Comparison of ENCODE assay signal across 17 cellular contexts in the genomic region with DNA sequence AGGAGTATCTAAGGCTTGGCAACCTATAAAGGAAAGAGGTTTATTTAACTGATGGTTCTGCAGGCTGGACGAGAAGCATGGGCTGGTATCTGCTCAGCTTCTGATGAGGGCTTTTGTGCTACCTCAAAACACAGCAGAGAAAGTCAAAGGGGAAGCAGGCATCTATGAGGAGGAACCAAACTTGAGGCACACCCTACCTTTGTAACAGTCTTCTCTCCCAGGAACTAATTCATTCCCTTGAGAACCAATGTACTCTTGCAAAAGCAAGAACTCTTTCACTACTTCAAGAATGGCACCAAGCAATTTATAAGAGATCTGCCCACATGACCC.
DNase-seq lines count a peak whose midpoint lies in the region; ATAC-seq and TF ChIP-seq lines count a peak whose summit lies in the region.
"Had no signal": no experiment of that assay in that cellular context is flagged by ENCODE, and none has a peak within 500 bp of the region (broad histone marks: within the 10 kb centered on the region; RNA-seq: fewer than 3 reads in every experiment).

No MANE protein-coding gene starts in this region.

- no peaks in the 10 kb centered on the region for H3K9me3 Mint-ChIP-seq in activated B cell treated with CpG ODN at 0.5 μM for 24 hours
- H3K9me3 Mint-ChIP-seq: activated naive CD4-positive, alpha-beta T cell treated with anti-CD3 and anti-CD28 coated beads, Interleukin-2, amount 50 U/mL, for 24 hours; activated T-cell treated with anti-CD3 and anti-CD28 coated beads, Interleukin-2, amount 50 U/mL, for 24 hours had no signal

- H3K4me3 ChIP-seq in A673 (ENCODE audit: low read depth, low read length, poor library complexity, severe bottlenecking) = no peak overlapping the region
- no peak overlapping the region for H3K4me3 ChIP-seq in MG63
- H3K4me3 ChIP-seq: Peyer's patch, testis had no signal

- no peaks in the 10 kb centered on the region for H3K36me3 Mint-ChIP-seq in activated B cell treated with CpG ODN at 0.5 μM for 24 hours (ENCODE audit: low read depth)
- H3K36me3 Mint-ChIP-seq: activated naive CD4-positive, alpha-beta T cell treated with anti-CD3 and anti-CD28 coated beads, Interleukin-2, amount 50 U/mL, for 24 hours had no signal

- DNase-seq in activated B cell treated with CpG ODN at 0.5 μM for 24 hours (no peak), MV-4-11 (lab: John Stamatoyannopoulos, UW) (no peak), A673 (ENCODE audit: low spot score) (no peak), MG63 (no peak)
- DNase-seq: activated CD4-positive, alpha-beta T cell treated with anti-CD3 and anti-CD28 coated beads, Interleukin-2, amount 50 U/mL, for 48 hours; activated T-cell treated with anti-CD3 and anti-CD28 coated beads, Interleukin-2, amount 50 U/mL, for 24 hours; foreskin fibroblast; hypothalamus; IMR-90; kidney; Peyer's patch; testis had no signal

- peaks cover 19% of the 10 kb centered on the region for H3K4me1 Mint-ChIP-seq in activated B cell treated with CpG ODN at 0.5 μM for 24 hours
- H3K4me1 Mint-ChIP-seq: activated naive CD4-positive, alpha-beta T cell treated with anti-CD3 and anti-CD28 coated beads, Interleukin-2, amount 50 U/mL, for 24 hours had no signal

- no peaks in the 10 kb centered on the region for H3K27me3 Mint-ChIP-seq in activated B cell treated with CpG ODN at 0.5 μM for 24 hours

- no peak for TF ChIP-seq CTCF in activated B cell treated with CpG ODN at 0.5 μM for 24 hours (IDR thresholded peaks at IDR 0.05)
- no peak for TF ChIP-seq CTCF in A673 (conservative IDR thresholded peaks at IDR 0.05; ENCODE audit: low read depth, low read length)

- BruUV-seq in A673 (replicated peaks; lab: Mats Ljungman, UMichigan) = no TSS peak

- peak overlapping the region; percentile 36 for H3K4me3 Mint-ChIP-seq in activated B cell treated with CpG ODN at 0.5 μM for 24 hours
- H3K4me3 Mint-ChIP-seq: activated naive CD4-positive, alpha-beta T cell treated with anti-CD3 and anti-CD28 coated beads, Interleukin-2, amount 50 U/mL, for 24 hours; activated T-cell treated with anti-CD3 and anti-CD28 coated beads, Interleukin-2, amount 50 U/mL, for 24 hours had no signal

- POLR2A ChIA-PET in activated B cell treated with CpG ODN at 0.5 μM for 24 hours (lab: Charles Lee) = interaction anchor here (0.6 kb wide), 1 partner anchor 206 kb away, joined by 3 read pairs; no protein-coding TSS in a partner anchor
- POLR2A ChIA-PET in A673 (lab: Charles Lee; ENCODE audit: low non-redundant PET) = no interaction called here

- no peaks in the 10 kb centered on the region for H3K27me3 ChIP-seq in A673 (replicated peaks; ENCODE audit: insufficient read depth, low read depth, low read length, poor library complexity)
- no peaks in the 10 kb centered on the region for H3K27me3 ChIP-seq in MG63
- H3K27me3 ChIP-seq: Peyer's patch, testis had no signal

- intact Hi-C loops in activated B cell treated with CpG ODN at 0.5 μM for 24 hours (cut with micrococcal nuclease) = loop anchor here (2.0 kb wide), 1 partner anchor 47 kb away; no protein-coding TSS in a partner anchor
- intact Hi-C loops in A673 (cut with micrococcal nuclease; ENCODE audit: unreplicated experiment) = no loop called here

- H3K36me3 ChIP-seq in A673 (ENCODE audit: insufficient read depth, low read length, poor library complexity, severe bottlenecking) (no peaks in the 10 kb centered on the region), MG63 (no peaks in the 10 kb centered on the region)
- H3K36me3 ChIP-seq: Peyer's patch had no signal

- H3K4me1 ChIP-seq in A673 (ENCODE audit: insufficient read depth, low read length, poor library complexity, severe bottlenecking) = no peaks in the 10 kb centered on the region
- H3K4me1 ChIP-seq: Peyer's patch, testis had no signal

- H3K27ac Mint-ChIP-seq in activated B cell treated with CpG ODN at 0.5 μM for 24 hours = peak overlapping the region; percentile 77
- H3K27ac Mint-ChIP-seq: activated naive CD4-positive, alpha-beta T cell treated with anti-CD3 and anti-CD28 coated beads, Interleukin-2, amount 50 U/mL, for 24 hours; activated T-cell treated with anti-CD3 and anti-CD28 coated beads, Interleukin-2, amount 50 U/mL, for 24 hours had no signal

- CTCF ChIA-PET in activated B cell treated with CpG ODN at 0.5 μM for 24 hours (lab: Charles Lee) = no interaction called here
- CTCF ChIA-PET in A673 (lab: Charles Lee) = no interaction called here

- ATAC-seq in GM18867 (IDR thresholded peaks at IDR 0.05; ENCODE audit: unreplicated experiment) (peak; percentile 65), GM21526 (IDR thresholded peaks at IDR 0.05; ENCODE audit: low FRiP score, unreplicated experiment) (peak; percentile 57), HG03135 (IDR thresholded peaks at IDR 0.05; ENCODE audit: unreplicated experiment) (peak; percentile 37), activated B cell treated with CpG ODN at 0.5 μM for 24 hours (ENCODE audit: low read depth) (peak; percentile 73), HG03025 (IDR thresholded peaks at IDR 0.05; ENCODE audit: low FRiP score, unreplicated experiment) (no peak)

- no peaks in the 10 kb centered on the region for H3K9me3 ChIP-seq in A673 (ENCODE audit: low read depth, low read length, poor library complexity, severe bottlenecking)
- no peaks in the 10 kb centered on the region for H3K9me3 ChIP-seq in MG63
- H3K9me3 ChIP-seq: Peyer's patch, testis had no signal

- H3K27ac ChIP-seq in A673 (ENCODE audit: low read depth, low read length, poor library complexity, severe bottlenecking) = no peak overlapping the region
- H3K27ac ChIP-seq: Peyer's patch, testis had no signal
